Comparison of ENCODE assay signal across 19 cellular contexts in the genomic region with DNA sequence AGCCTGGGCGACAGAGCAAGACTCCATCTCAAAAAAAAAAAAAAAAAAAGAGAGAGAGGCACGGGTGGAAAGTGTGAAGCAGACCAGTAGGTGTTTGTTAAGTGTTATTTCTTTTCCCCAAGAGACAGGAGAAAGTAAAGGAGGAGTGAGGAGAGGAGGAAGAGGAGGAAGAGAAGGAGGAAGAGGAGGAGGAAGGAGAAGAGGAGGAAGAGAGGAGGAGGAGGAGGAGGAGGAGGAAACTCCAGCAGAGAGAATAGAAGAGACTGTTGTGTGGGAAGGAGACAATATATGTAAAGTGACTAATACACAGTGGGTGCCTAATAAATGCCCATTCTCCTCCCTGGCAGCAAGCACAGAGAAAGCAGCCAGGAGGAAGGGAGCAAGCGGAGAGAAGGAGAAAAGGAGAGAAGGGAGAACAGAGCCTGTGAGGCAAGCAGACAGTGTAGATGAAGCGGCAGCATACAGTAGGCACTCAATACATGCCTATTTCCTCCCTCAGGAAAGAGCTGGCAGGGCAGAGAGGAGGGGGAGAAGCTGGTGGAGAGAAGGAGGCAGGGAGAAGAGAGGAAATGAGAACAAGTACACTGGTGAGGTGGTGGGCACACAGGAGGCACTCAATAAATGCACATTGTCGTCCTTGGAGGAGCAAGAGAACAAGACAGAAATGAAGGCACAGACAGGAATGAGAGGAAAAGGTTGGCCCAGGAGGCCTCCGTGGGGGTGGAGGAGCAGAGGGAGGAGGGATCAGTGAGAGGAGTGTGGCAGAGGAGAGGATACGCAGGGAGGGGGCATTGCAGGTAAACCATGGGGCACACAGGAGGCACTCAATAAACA. TPM values are rescaled to one million over a fixed set of nuclear protein-coding genes. Genes with fewer than 3 reads are reported as not detected.
"Had no signal": no experiment of that assay in that cellular context is flagged by ENCODE, and none has a peak within 500 bp of the region (broad histone marks: within the 10 kb centered on the region; RNA-seq: fewer than 3 reads in every experiment).

No MANE protein-coding gene starts in this region.

- FAIRE-seq: endometrium, keratinocyte, small intestine had no signal

- H3K27ac ChIP-seq: hepatocyte, left lung had no signal

- H3K9me3 Mint-ChIP-seq: activated CD4-positive, alpha-beta T cell treated with anti-CD3 and anti-CD28 coated beads, Interleukin-2, amount 10 ng/mL, durations not matched to agents 24 days and 14 days; activated naive CD4-positive, alpha-beta T cell treated with anti-CD3 and anti-CD28 coated beads for 36 hours; activated naive CD8-positive, alpha-beta T cell treated with anti-CD3 and anti-CD28 coated beads, Interleukin-2, amount 50 U/mL, for 24 hours; activated T-helper 1 cell treated with anti-CD3 and anti-CD28 coated beads, Interleukin-12 subunit alpha, Interleukin-12 subunit beta, Interleukin-2, Interleukin-4 antibody, amounts not matched to agents 30 ng/mL and 10 ng/mL and 1 ng/mL, durations not matched to agents 14 hours and 24 hours and 36 hours; memory B cell; naive thymus-derived CD8-positive, alpha-beta T cell; stimulated activated naive CD8-positive, alpha-beta T cell treated with anti-CD3 and anti-CD28 coated beads, Interleukin-15, Interleukin-2, amounts not matched to agents 100 ng/mL and 50 ng/mL, for 24 hours; type B pancreatic cell had no signal

- H3K27me3 Mint-ChIP-seq: memory B cell; naive thymus-derived CD8-positive, alpha-beta T cell; stimulated activated naive CD8-positive, alpha-beta T cell treated with anti-CD3 and anti-CD28 coated beads, Interleukin-15, Interleukin-2, amounts not matched to agents 100 ng/mL and 50 ng/mL, for 24 hours had no signal

- H3K4me3 Mint-ChIP-seq: activated CD4-positive, alpha-beta T cell treated with anti-CD3 and anti-CD28 coated beads, Interleukin-2, amount 10 ng/mL, durations not matched to agents 24 days and 14 days; activated naive CD4-positive, alpha-beta T cell treated with anti-CD3 and anti-CD28 coated beads for 36 hours; activated naive CD8-positive, alpha-beta T cell treated with anti-CD3 and anti-CD28 coated beads, Interleukin-2, amount 50 U/mL, for 24 hours; activated T-helper 1 cell treated with anti-CD3 and anti-CD28 coated beads, Interleukin-12 subunit alpha, Interleukin-12 subunit beta, Interleukin-2, Interleukin-4 antibody, amounts not matched to agents 30 ng/mL and 10 ng/mL and 1 ng/mL, durations not matched to agents 14 hours and 24 hours and 36 hours; memory B cell; naive thymus-derived CD8-positive, alpha-beta T cell; stimulated activated naive CD8-positive, alpha-beta T cell treated with anti-CD3 and anti-CD28 coated beads, Interleukin-15, Interleukin-2, amounts not matched to agents 100 ng/mL and 50 ng/mL, for 24 hours; type B pancreatic cell had no signal

- ATAC-seq: activated naive CD8-positive, alpha-beta T cell treated with anti-CD3 and anti-CD28 coated beads, Interleukin-2, amount 50 U/mL, for 24 hours; left lung; mucosa of descending colon; naive thymus-derived CD8-positive, alpha-beta T cell had no signal

- H3K4me2 ChIP-seq: hepatocyte had no signal

- H3K27ac Mint-ChIP-seq: activated naive CD4-positive, alpha-beta T cell treated with anti-CD3 and anti-CD28 coated beads for 36 hours; activated naive CD8-positive, alpha-beta T cell treated with anti-CD3 and anti-CD28 coated beads, Interleukin-2, amount 50 U/mL, for 24 hours; activated T-helper 1 cell treated with anti-CD3 and anti-CD28 coated beads, Interleukin-12 subunit alpha, Interleukin-12 subunit beta, Interleukin-2, Interleukin-4 antibody, amounts not matched to agents 30 ng/mL and 10 ng/mL and 1 ng/mL, durations not matched to agents 14 hours and 24 hours and 36 hours; memory B cell; stimulated activated naive CD8-positive, alpha-beta T cell treated with anti-CD3 and anti-CD28 coated beads, Interleukin-15, Interleukin-2, amounts not matched to agents 100 ng/mL and 50 ng/mL, for 24 hours; type B pancreatic cell had no signal

- DNase-seq: activated CD4-positive, alpha-beta T cell treated with anti-CD3 and anti-CD28 coated beads, Interleukin-2, amount 10 ng/mL, durations not matched to agents 24 days and 14 days; activated CD4-positive, CD25-positive, alpha-beta regulatory T cell; activated CD8-positive, alpha-beta memory T cell treated with anti-CD3 and anti-CD28 coated beads for 24 hours; activated naive CD4-positive, alpha-beta T cell treated with anti-CD3 and anti-CD28 coated beads for 36 hours; activated naive CD8-positive, alpha-beta T cell treated with anti-CD3 and anti-CD28 coated beads, Interleukin-2, amount 50 U/mL, for 24 hours; naive thymus-derived CD8-positive, alpha-beta T cell; nucleus accumbens; small intestine had no signal

- H3K79me2 ChIP-seq: hepatocyte had no signal

- H3K9me3 ChIP-seq: left lung, mucosa of descending colon had no signal

- H3K27me3 ChIP-seq: left lung had no signal

- H3K4me3 ChIP-seq: dorsolateral prefrontal cortex, hepatocyte, left lung, mucosa of descending colon had no signal

- H2AFZ ChIP-seq: hepatocyte had no signal

- H3K36me3 ChIP-seq: left lung had no signal

RNA-seq across cellular contexts. Expression of a gene that starts 17.8 kb away (rescaled TPM):
- total RNA-seq: aorta had no signal

RNA-seq across cellular contexts. Expression of a gene that starts 19.3 kb away (rescaled TPM):
- total RNA-seq: activated CD4-positive, alpha-beta T cell treated with anti-CD3 and anti-CD28 coated beads, Interleukin-2, amount 10 ng/mL, durations not matched to agents 24 days and 14 days; activated naive CD4-positive, alpha-beta T cell treated with anti-CD3 and anti-CD28 coated beads for 36 hours; activated T-helper 1 cell treated with anti-CD3 and anti-CD28 coated beads, Interleukin-12 subunit alpha, Interleukin-12 subunit beta, Interleukin-2, Interleukin-4 antibody, amounts not matched to agents 30 ng/mL and 10 ng/mL and 1 ng/mL, durations not matched to agents 14 hours and 24 hours and 36 hours; aorta; left lung; mucosa of descending colon; naive thymus-derived CD8-positive, alpha-beta T cell had no signal
